ENCODE assay signal across 9 cellular contexts in genomic region chrX:97616883-97617510, GRCh38.
DNase-seq lines count a peak whose midpoint lies in the region; ATAC-seq and TF ChIP-seq lines count a peak whose summit lies in the region.
"Had no signal": no experiment of that assay in that cellular context is flagged by ENCODE, and none has a peak within 500 bp of the region (broad histone marks: within the 10 kb centered on the region; RNA-seq: fewer than 3 reads in every experiment).

No MANE protein-coding gene starts in this region.

- in situ Hi-C loops in GM23248 (cut with MboI): no loop called here

- WGBS in GM23248 (ENCODE audit: low coverage in 1 of 2, low lambda C conversion rate in 2 of 2, missing lambda C conversion rate in 2 of 2), 2 experiments: 23 to 31% methylated on average over 6 of the region's 6 CpGs
- WGBS in stomach, 5 donors: 61 to 81% (median 72%) methylated on average over 4 to 6 of the region's 6 CpGs

- peak; percentile 99 for ATAC-seq in GM18498 (IDR thresholded peaks at IDR 0.05; ENCODE audit: unreplicated experiment)
- no peak for ATAC-seq in lower lobe of right lung

- H3K9me3 ChIP-seq in GM23248 (ENCODE audit: low read depth) (no peaks in the 10 kb centered on the region), right atrium auricular region (no peaks in the 10 kb centered on the region), stomach (no peaks in the 10 kb centered on the region), lower lobe of right lung (no peaks in the 10 kb centered on the region)
- H3K9me3 ChIP-seq: thoracic aorta had no signal

- H3K4me1 ChIP-seq in GM23248 (ENCODE audit: insufficient read depth) (no peaks in the 10 kb centered on the region), right atrium auricular region (no peaks in the 10 kb centered on the region), stomach (no peaks in the 10 kb centered on the region), lower lobe of right lung (no peaks in the 10 kb centered on the region)

- no peaks in the 10 kb centered on the region for H3K9me2 ChIP-seq in GM23248 (ENCODE audit: insufficient read depth)

- H4K20me1 ChIP-seq in GM23248 (ENCODE audit: insufficient read depth): no peaks in the 10 kb centered on the region

- no peak for TF ChIP-seq EP300 in stomach (IDR thresholded peaks at IDR 0.05)

- H3K27ac ChIP-seq in GM23248 (no peak overlapping the region), right atrium auricular region (no peak overlapping the region), stomach (no peak overlapping the region), lower lobe of right lung (no peak overlapping the region)
- H3K27ac ChIP-seq: thoracic aorta had no signal

- no peaks in the 10 kb centered on the region for H3K79me2 ChIP-seq in GM23248 (ENCODE audit: insufficient read depth)

- H3K36me3 ChIP-seq in GM23248 (ENCODE audit: low read depth) (no peaks in the 10 kb centered on the region), right atrium auricular region (no peaks in the 10 kb centered on the region), stomach (no peaks in the 10 kb centered on the region), lower lobe of right lung (no peaks in the 10 kb centered on the region)
- H3K36me3 ChIP-seq: thoracic aorta had no signal

- H3K9ac ChIP-seq in GM23248: no peak overlapping the region

- H3K4me3 ChIP-seq in GM23248 (no peak overlapping the region), right atrium auricular region (no peak overlapping the region), stomach (no peak overlapping the region), lower lobe of right lung (no peak overlapping the region)
- H3K4me3 ChIP-seq: thoracic aorta had no signal

- peak overlapping the region; percentile 70 for H2AFZ ChIP-seq in GM23248

- no peaks in the 10 kb centered on the region for H3F3A ChIP-seq in GM23248 (ENCODE audit: insufficient read depth)

- intact Hi-C loops in stomach (cut with DNase I; ENCODE audit: low total_unique reads) (no loop called here), lower lobe of right lung (cut with DNase I) (no loop called here)

- peak overlapping the region; percentile 67 for H3K4me2 ChIP-seq in GM23248 (ENCODE audit: unreplicated experiment)

- DNase-seq in GM23248 (peak; percentile 72), M059J (ENCODE audit: low read depth) (peak; percentile 65), glomerular visceral epithelial cell (ENCODE audit: extremely low spot score) (peak; percentile 49), right atrium auricular region (ENCODE audit: low spot score) (no peak), T-helper 1 cell (no peak), stomach (no peak), lower lobe of right lung (no peak)

- H3K27me3 ChIP-seq in GM23248 (replicated peaks; ENCODE audit: insufficient read depth): no peaks in the 10 kb centered on the region
- H3K27me3 ChIP-seq in right atrium auricular region: no peaks in the 10 kb centered on the region
- H3K27me3 ChIP-seq in stomach: no peaks in the 10 kb centered on the region
- H3K27me3 ChIP-seq in lower lobe of right lung (ENCODE audit: low read depth): no peaks in the 10 kb centered on the region

- TF ChIP-seq CTCF in right atrium auricular region (IDR thresholded peaks at IDR 0.05): no peak
- no peak for TF ChIP-seq CTCF in stomach (IDR thresholded peaks at IDR 0.05)
- TF ChIP-seq CTCF in lower lobe of right lung (IDR thresholded peaks at IDR 0.05): no peak

- TF ChIP-seq POLR2A in stomach (IDR thresholded peaks at IDR 0.05): no peak

Comparison
In these comparisons a context has a peak if more than half of its experiments do, and no peak if none do; other contexts are left out.
1. DNase-seq: peak in GM23248 (single experiment), M059J (single experiment) and glomerular visceral epithelial cell (single experiment); none in right atrium auricular region (single experiment), T-helper 1 cell (0 of 5), stomach (single experiment) and lower lobe of right lung (single experiment).